In the genomic region with DNA sequence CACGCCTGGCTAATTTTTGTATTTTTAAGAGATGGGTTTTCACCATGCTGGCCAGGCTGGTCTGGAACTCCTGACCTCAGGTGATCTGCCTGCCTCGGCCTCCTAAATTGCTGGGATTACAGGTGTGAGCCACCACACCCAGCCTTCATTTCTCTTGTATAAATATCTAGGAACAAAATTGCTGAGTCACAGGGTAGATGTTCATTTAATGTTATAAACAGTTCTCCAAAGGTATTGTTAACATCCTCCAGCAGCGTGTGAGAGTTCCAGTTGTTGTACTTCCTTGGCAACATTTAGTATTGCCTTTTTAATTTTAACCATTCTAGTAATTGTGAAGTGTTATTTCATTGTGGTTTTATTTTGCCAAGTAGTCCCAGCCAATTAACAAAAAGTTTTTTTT, we compare ENCODE assay signal across 2 cellular contexts.
TF ChIP-seq lines count a peak whose summit lies in the region.

No MANE protein-coding gene starts in this region.

TF ChIP-seq in HepG2, 621 proteins besides CTCF, POLR2A, EP300 and RAD21:
- TF ChIP-seq THAP11 (CRISPR knock-in tag; IDR thresholded peaks at IDR 0.05) (no peak), MAFK (conservative IDR thresholded peaks at IDR 0.05 in 1 of 2, IDR thresholded peaks at IDR 0.05 in 1 of 2; ENCODE audit: low read length in 2 of 2) (0 out of 4 replicates have a peak, but pooled peaks of 1 of the 2 experiments have one; percentile 5), ZNF124 (CRISPR knock-in tag; IDR thresholded peaks at IDR 0.05) (no peak), CBX1 (IDR thresholded peaks at IDR 0.05; ENCODE audit: low read depth) (no peak), NFE2L2 (IDR thresholded peaks at IDR 0.05; ENCODE audit: low read length) (peak; percentile 69)

TF ChIP-seq in IMR-90, 13 proteins besides CTCF, POLR2A, EP300 and RAD21:
- TF ChIP-seq MAZ (IDR thresholded peaks at IDR 0.05; ENCODE audit: borderline replicate concordance, low read depth, low read length) (no peak), NFE2L2 (IDR thresholded peaks at IDR 0.05; ENCODE audit: low read depth, low read length) (peak; percentile 80)
